In the genomic region with DNA sequence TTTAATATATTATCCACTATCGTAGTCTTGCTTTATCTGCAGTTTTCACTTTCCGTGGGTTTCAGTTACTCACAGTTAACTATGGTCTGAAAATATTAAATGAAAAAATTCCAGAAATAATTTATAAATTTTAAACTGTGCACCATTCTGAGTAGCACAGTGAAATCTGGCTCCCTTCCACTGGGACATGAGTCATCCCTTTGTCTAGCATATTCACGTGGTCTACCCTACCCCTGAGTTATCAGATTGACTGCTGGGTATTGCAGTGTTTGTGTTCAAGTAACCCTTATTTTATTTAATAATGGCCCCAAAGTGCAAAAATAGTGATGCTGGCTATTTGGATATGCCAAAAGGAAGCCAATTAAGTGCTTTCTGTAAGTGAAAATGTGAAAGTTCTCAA, we compare ENCODE assay signal across 16 cellular contexts.
DNase-seq lines count a peak whose midpoint lies in the region; ATAC-seq, FAIRE-seq and TF ChIP-seq lines count a peak whose summit lies in the region.
"Had no signal": no experiment of that assay in that cellular context is flagged by ENCODE, and none has a peak within 500 bp of the region (broad histone marks: within the 10 kb centered on the region; RNA-seq: fewer than 3 reads in every experiment).

No MANE protein-coding gene starts in this region.

- H3K9ac ChIP-seq in mammary epithelial cell (ENCODE audit: insufficient read depth, low read length), result no peak overlapping the region
- no peak overlapping the region for H3K9ac ChIP-seq in kidney (ENCODE audit: low read length in 2 of 2)

- H3K4me3 Mint-ChIP-seq in T-cell, result no peak overlapping the region
- H3K4me3 Mint-ChIP-seq: CD14-positive monocyte had no signal

- H2AFZ ChIP-seq in mammary epithelial cell (ENCODE audit: low read depth, low read length), result no peak overlapping the region

- H3K4me1 Mint-ChIP-seq in T-cell, result no peaks in the 10 kb centered on the region
- H3K4me1 Mint-ChIP-seq: CD14-positive monocyte had no signal

- no peaks in the 10 kb centered on the region for H3K79me2 ChIP-seq in mammary epithelial cell (ENCODE audit: insufficient read depth, low read length)

- DNase-seq in AG08396 (ENCODE audit: low spot score) (peak; percentile 4), mammary epithelial cell (peak; percentile 55), left lung (peak in 1 of 2 donors; percentile 33), kidney (no peak), NK-92 (lab: John Stamatoyannopoulos, UW; ENCODE audit: unreplicated experiment) (no peak), T-cell (no peak)
- DNase-seq: activated gamma-delta T cell treated with Interleukin-2 at 50 U/mL for 16 hours; effector CD8-positive, alpha-beta T cell; left colon; NCI-H1436 treated with DMSO at 0.1 percent for 48 hours; WERI-Rb-1 had no signal

- H3K4me3 ChIP-seq in mammary epithelial cell (replicated peaks in 1 of 3; ENCODE audit: insufficient read depth in 1 of 3, low read depth in 2 of 3, low read length in 3 of 3), result no peak overlapping the region
- no peak overlapping the region for H3K4me3 ChIP-seq in left lung
- no peak overlapping the region for H3K4me3 ChIP-seq in kidney (ENCODE audit: low read length in 2 of 2)

- in situ Hi-C loops in mammary epithelial cell (cut with MboI; ENCODE audit: low sequenced_read_pairs in 2 of 2), result no loop called here

- no peaks in the 10 kb centered on the region for H3K4me1 ChIP-seq in mammary epithelial cell (ENCODE audit: insufficient read depth, low read length)
- no peaks in the 10 kb centered on the region for H3K4me1 ChIP-seq in left lung
- H3K4me1 ChIP-seq in kidney (ENCODE audit: control insufficient read depth in 1 of 2, insufficient read depth in 1 of 2, low read depth in 1 of 2, low read length in 2 of 2), result no peaks in the 10 kb centered on the region

- dilution Hi-C loops in mammary epithelial cell (cut with HindIII; ENCODE audit: low sequenced_read_pairs), result no loop called here

- intact Hi-C loops in mammary epithelial cell (cut with micrococcal nuclease) (no loop called here), left lung (cut with DNase I) (no loop called here), kidney (cut with DNase I) (no loop called here)

- no peak for TF ChIP-seq CTCF in mammary epithelial cell (conservative IDR thresholded peaks at IDR 0.05 in 1 of 2, IDR thresholded peaks at IDR 0.05 in 1 of 2; ENCODE audit: extremely low read depth in 1 of 2, insufficient read depth in 1 of 2, low read depth in 1 of 2, low read length in 2 of 2)
- TF ChIP-seq CTCF in left lung (IDR thresholded peaks at IDR 0.05), result no peak
- no peak for TF ChIP-seq CTCF in kidney (IDR thresholded peaks at IDR 0.05; ENCODE audit: borderline replicate concordance, extremely low read depth, insufficient read depth)

- no peak for FAIRE-seq in kidney (lab: Jason Lieb, UNC)
- FAIRE-seq: GM12892 had no signal

- POLR2A ChIA-PET in T-cell (lab: Charles Lee), result no interaction called here

- H3K27me3 ChIP-seq in mammary epithelial cell (ENCODE audit: insufficient read depth, low read length), result no peaks in the 10 kb centered on the region
- no peaks in the 10 kb centered on the region for H3K27me3 ChIP-seq in left lung

- TF ChIP-seq RAD21 in Ishikawa (IDR thresholded peaks at IDR 0.05; ENCODE audit: low read depth), result no peak

- H3K27ac Mint-ChIP-seq in T-cell, result no peak overlapping the region
- H3K27ac Mint-ChIP-seq: CD14-positive monocyte, progenitor cell of endocrine pancreas had no signal

- CTCF ChIA-PET in mammary epithelial cell (lab: Charles Lee; ENCODE audit: low non-redundant PET) (no interaction called here), T-cell (lab: Charles Lee) (no interaction called here)

- 42% methylated on average over 3 of the region's 3 CpGs for WGBS in mammary epithelial cell (ENCODE audit: low coverage, missing lambda C conversion rate)

- H3K27ac ChIP-seq in mammary epithelial cell (ENCODE audit: insufficient read depth, low read depth, low read length), result no peak overlapping the region
- no peak overlapping the region for H3K27ac ChIP-seq in left lung
- H3K27ac ChIP-seq in kidney (ENCODE audit: low read depth in 2 of 2, low read length in 2 of 2), result no peak overlapping the region
- H3K27ac ChIP-seq: WERI-Rb-1 had no signal

- H3K27me3 Mint-ChIP-seq in T-cell, result no peaks in the 10 kb centered on the region
- H3K27me3 Mint-ChIP-seq: progenitor cell of endocrine pancreas had no signal

- no peak for TF ChIP-seq EP300 in Ishikawa (IDR thresholded peaks at IDR 0.05; ENCODE audit: borderline replicate concordance)

- no peak overlapping the region for H3K4me2 ChIP-seq in mammary epithelial cell (ENCODE audit: insufficient read depth, low read depth, low read length)

- H3K9me3 Mint-ChIP-seq in T-cell, result peaks cover 1 to 4% (median 3%) of the 10 kb centered on the region in 3 donors

- ATAC-seq in left lung, result peak; percentile 43
- no peak for ATAC-seq in activated CD4-positive, CD25-positive, alpha-beta regulatory T cell treated with anti-CD3 and anti-CD28 coated beads, Interleukin-2, amount 50 U/mL, for 24 hours
- no peak for ATAC-seq in T-cell (replicated peaks in 1 of 4)
- ATAC-seq: left colon had no signal

- H3K36me3 Mint-ChIP-seq in T-cell, result no peaks in the 10 kb centered on the region
- H3K36me3 Mint-ChIP-seq: CD14-positive monocyte had no signal

- no TSS peak for BruUV-seq in mammary epithelial cell (replicated peaks; lab: Mats Ljungman, UMichigan)

- H3K9me3 ChIP-seq in mammary epithelial cell (replicated peaks; ENCODE audit: insufficient read depth, low read length) (no peaks in the 10 kb centered on the region), left lung (peaks cover 0 to 3% of the 10 kb centered on the region in 2 donors), kidney (ENCODE audit: control insufficient read depth in 1 of 2, low read length in 2 of 2) (no peaks in the 10 kb centered on the region)

- no peaks in the 10 kb centered on the region for H4K20me1 ChIP-seq in mammary epithelial cell (ENCODE audit: insufficient read depth, low read length)

- H3K36me3 ChIP-seq in mammary epithelial cell (ENCODE audit: insufficient read depth, low read length) (no peaks in the 10 kb centered on the region), left lung (no peaks in the 10 kb centered on the region), kidney (ENCODE audit: control insufficient read depth in 1 of 2, insufficient read depth in 2 of 2, low read length in 2 of 2) (no peaks in the 10 kb centered on the region)
- H3K36me3 ChIP-seq: WERI-Rb-1 had no signal

TF ChIP-seq in Ishikawa, 13 proteins besides CTCF, POLR2A, EP300 and RAD21:
- TF ChIP-seq REST (IDR thresholded peaks at IDR 0.05; ENCODE audit: low read depth) (no peak), CREB1 (IDR thresholded peaks at IDR 0.05; ENCODE audit: low read depth) (no peak), NFIC (IDR thresholded peaks at IDR 0.05) (peak; percentile 62), EGR1 (IDR thresholded peaks at IDR 0.05) (no peak), CEBPB (IDR thresholded peaks at IDR 0.05) (no peak), MAX (IDR thresholded peaks at IDR 0.05) (no peak), TEAD4 (IDR thresholded peaks at IDR 0.05) (no peak), FOXM1 (IDR thresholded peaks at IDR 0.05; ENCODE audit: borderline replicate concordance, low read depth) (no peak), TAF1 (IDR thresholded peaks at IDR 0.05; ENCODE audit: low read depth) (no peak), YY1 (IDR thresholded peaks at IDR 0.05; ENCODE audit: low read depth) (no peak), TCF12 (IDR thresholded peaks at IDR 0.05; ENCODE audit: low read depth) (no peak)
- TF ChIP-seq, protein P1, sequence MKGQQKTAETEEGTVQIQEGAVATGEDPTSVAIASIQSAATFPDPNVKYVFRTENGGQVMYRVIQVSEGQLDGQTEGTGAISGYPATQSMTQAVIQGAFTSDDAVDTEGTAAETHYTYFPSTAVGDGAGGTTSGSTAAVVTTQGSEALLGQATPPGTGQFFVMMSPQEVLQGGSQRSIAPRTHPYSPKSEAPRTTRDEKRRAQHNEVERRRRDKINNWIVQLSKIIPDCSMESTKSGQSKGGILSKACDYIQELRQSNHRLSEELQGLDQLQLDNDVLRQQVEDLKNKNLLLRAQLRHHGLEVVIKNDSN (IDR thresholded peaks at IDR 0.05), result peak; percentile 74

Comparison
In these comparisons a context has a peak if more than half of its experiments do, and no peak if none do; other contexts are left out.
1. DNase-seq: peak in AG08396 (single experiment) and mammary epithelial cell (single experiment); none in kidney (single experiment), NK-92 (single experiment) and T-cell (0 of 34).